In the genomic region with DNA sequence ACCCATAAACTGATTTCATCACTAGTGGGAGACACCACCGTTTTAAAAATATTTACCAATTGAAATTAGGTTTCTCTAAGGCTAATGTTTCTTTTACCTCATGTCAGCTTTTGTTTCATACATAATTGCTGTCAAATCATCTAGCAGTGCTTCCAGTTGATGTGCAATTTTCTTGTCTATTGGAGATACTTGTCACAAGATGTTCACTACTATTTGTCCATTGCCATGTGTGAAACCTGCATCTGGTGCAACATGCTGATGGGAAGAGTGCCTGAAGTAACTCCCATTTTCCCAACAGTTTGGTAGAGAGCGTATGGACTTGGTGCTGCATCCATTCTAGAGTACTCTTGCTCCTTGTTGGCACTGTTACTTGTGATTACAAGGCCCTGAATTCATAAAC, we compare ENCODE assay signal across 10 cellular contexts. TPM values are rescaled to one million over a fixed set of nuclear protein-coding genes. Genes with fewer than 3 reads are reported as not detected.
"Had no signal": no experiment of that assay in that cellular context is flagged by ENCODE, and none has a peak within 500 bp of the region (broad histone marks: within the 10 kb centered on the region; RNA-seq: fewer than 3 reads in every experiment).

No MANE protein-coding gene starts in this region.

- H3K4me1 ChIP-seq: HAP-1 had no signal

- H3K9ac ChIP-seq: GM23248 had no signal

- DNase-seq: GM23248, GOT3, H7, HFFc6 had no signal

- H3K27ac ChIP-seq: GM23248, HL-60 had no signal

- ATAC-seq: HCT116, HepG2 had no signal

- H3K9me3 ChIP-seq: HAP-1 had no signal

- H3K4me3 ChIP-seq: GM23248, HAP-1 had no signal

- H2AFZ ChIP-seq: GM23248 had no signal

RNA-seq across cellular contexts. Expression of a gene that starts 23.3 kb away (rescaled TPM):
- total RNA-seq: H4, HepG2, HFFc6, HT1080 had no signal
